In the genomic region with DNA sequence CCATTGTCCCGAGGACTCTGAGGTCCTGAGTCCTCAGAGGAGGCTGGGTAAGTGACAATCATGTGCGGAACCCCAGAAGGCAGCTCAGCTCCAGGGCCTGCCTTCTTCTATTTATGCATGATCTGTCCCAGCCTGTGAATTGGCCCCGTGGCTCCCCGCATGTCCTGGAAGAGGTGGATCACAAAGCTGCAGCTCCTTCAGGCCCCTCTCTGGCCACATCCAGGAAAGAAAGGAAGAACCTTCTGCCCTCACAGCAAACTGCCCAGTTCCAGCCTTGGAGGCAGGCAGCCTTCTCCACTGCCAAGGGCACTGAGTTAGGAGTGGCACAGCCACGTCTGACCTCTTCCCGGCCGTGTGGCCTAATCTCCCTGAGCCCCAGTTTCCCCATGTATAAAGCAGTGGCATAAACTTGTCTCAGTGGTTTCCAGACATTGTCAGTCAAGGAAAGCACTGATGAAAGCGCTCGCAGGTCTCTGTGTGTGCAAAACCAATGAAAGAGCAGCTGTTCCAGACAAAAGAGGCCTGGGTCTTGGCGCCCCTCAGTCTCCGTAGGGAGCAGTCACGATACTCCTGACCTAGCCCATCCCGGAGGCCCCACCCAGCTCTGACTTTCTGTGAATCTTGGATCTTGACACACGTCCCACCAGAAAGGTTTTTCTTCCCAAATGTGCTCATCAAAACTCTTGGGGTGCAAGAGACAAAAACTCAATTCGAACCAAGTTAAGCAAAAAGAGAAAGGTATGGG, we compare ENCODE assay signal across 30 cellular contexts.
"Had no signal": no experiment of that assay in that cellular context is flagged by ENCODE, and none has a peak within 500 bp of the region (broad histone marks: within the 10 kb centered on the region; RNA-seq: fewer than 3 reads in every experiment).

No MANE protein-coding gene starts in this region.

- FAIRE-seq: endometrium, islet of Langerhans, keratinocyte had no signal

- H3K4me3 ChIP-seq: colonic mucosa, esophagus squamous epithelium, gastrocnemius medialis, heart right ventricle, left lung, lung, mucosa of descending colon had no signal

- H3K9me3 Mint-ChIP-seq: dendritic cell treated with granulocyte-macrophage colony-stimulating factor and Interleukin-4, amounts not matched to agents 40 ng/mL and 50 ng/mL, for 4 days; effector memory CD8-positive, alpha-beta T cell; endodermal cell; memory B cell; naive thymus-derived CD8-positive, alpha-beta T cell had no signal

- H3K27ac ChIP-seq: colonic mucosa, epithelial cell of prostate, esophagus squamous epithelium, gastrocnemius medialis, heart right ventricle, left lung had no signal

- H3K36me3 Mint-ChIP-seq: memory B cell; mesothelial cell of epicardium; naive thymus-derived CD8-positive, alpha-beta T cell had no signal

- H3K4me1 Mint-ChIP-seq: memory B cell had no signal

- H3K36me3 ChIP-seq: colonic mucosa, esophagus squamous epithelium, gastrocnemius medialis, heart right ventricle, left lung had no signal

- H3K4me1 ChIP-seq: gastrocnemius medialis had no signal

- ATAC-seq: effector memory CD8-positive, alpha-beta T cell; esophagus mucosa; gastrocnemius medialis; heart right ventricle; left cardiac atrium; left lung; left ventricle myocardium superior; mucosa of descending colon; naive thymus-derived CD8-positive, alpha-beta T cell had no signal

- H3K27ac Mint-ChIP-seq: dendritic cell treated with granulocyte-macrophage colony-stimulating factor and Interleukin-4, amounts not matched to agents 40 ng/mL and 50 ng/mL, for 4 days; endodermal cell; memory B cell; mesothelial cell of epicardium had no signal

- H3K27me3 ChIP-seq: colonic mucosa, esophagus squamous epithelium, gastrocnemius medialis, heart right ventricle, left lung had no signal

- H3K9me3 ChIP-seq: colonic mucosa, esophagus squamous epithelium, gastrocnemius medialis, heart right ventricle, left lung, mucosa of descending colon had no signal

- H3K4me3 Mint-ChIP-seq: dendritic cell treated with granulocyte-macrophage colony-stimulating factor and Interleukin-4, amounts not matched to agents 40 ng/mL and 50 ng/mL, for 4 days; effector memory CD8-positive, alpha-beta T cell; endodermal cell; memory B cell; mesothelial cell of epicardium; naive B cell; naive thymus-derived CD8-positive, alpha-beta T cell had no signal

- DNase-seq: colonic mucosa; cortex of kidney; effector CD8-positive, alpha-beta T cell; effector memory CD8-positive, alpha-beta T cell; erythroblast; esophagus squamous epithelium; foreskin fibroblast; foreskin melanocyte; gastrocnemius medialis; glutamatergic neuron; heart right ventricle; hippocampal formation; left cardiac atrium; left lung; left ventricle myocardium superior; mammary epithelial cell; mesendoderm; mucosa of descending colon; naive B cell; naive thymus-derived CD8-positive, alpha-beta T cell had no signal
